In the genomic region with DNA sequence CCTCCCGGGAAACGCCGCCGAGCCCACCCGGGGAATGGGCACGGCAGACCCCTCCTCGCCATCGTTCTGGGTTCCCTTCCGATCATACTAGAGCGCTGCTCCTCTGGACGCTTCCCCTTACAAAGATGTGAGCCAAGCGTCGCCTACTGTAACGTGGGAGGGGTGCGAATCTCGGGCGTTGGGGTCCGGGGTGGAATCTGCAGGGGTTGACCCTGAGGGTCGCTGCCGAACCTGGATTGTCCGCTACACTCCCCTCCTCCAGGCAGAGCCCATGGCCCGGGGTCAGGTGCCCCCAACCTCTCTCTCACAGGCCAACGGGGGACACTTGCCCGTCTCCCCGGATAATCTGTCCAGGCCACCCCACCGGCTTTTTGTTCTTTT, we compare ENCODE assay signal across 9 cellular contexts. TPM values are rescaled to one million over a fixed set of nuclear protein-coding genes. Genes with fewer than 3 reads are reported as not detected.
DNase-seq lines count a peak whose midpoint lies in the region; ATAC-seq and TF ChIP-seq lines count a peak whose summit lies in the region.
"Had no signal": no experiment of that assay in that cellular context is flagged by ENCODE, and none has a peak within 500 bp of the region (broad histone marks: within the 10 kb centered on the region; RNA-seq: fewer than 3 reads in every experiment).

No MANE protein-coding gene starts in this region.

- TF ChIP-seq POLR2A in body of pancreas (IDR thresholded peaks at IDR 0.05), result no peak

- DNase-seq in activated T-cell treated with anti-CD3 and anti-CD28 coated beads, Interleukin-2, amount 50 U/mL, for 24 hours, result no peak
- DNase-seq in activated T-cell treated with anti-CD3 and anti-CD28 coated beads, Interleukin-2, amount 50 U/mL, for 1 hour, result no peak
- DNase-seq in memory B cell (ENCODE audit: low spot score in 2 of 2) (no peak), tibial artery (no peak), cerebellar nuclear complex (lab: John Stamatoyannopoulos, UW) (no peak), NCI-H69 (lab: John Stamatoyannopoulos, UW) (no peak), body of pancreas (no peak)
- DNase-seq: AML-193 had no signal

- H3K4me3 Mint-ChIP-seq in activated T-cell treated with anti-CD3 and anti-CD28 coated beads, Interleukin-2, amount 50 U/mL, for 24 hours, result peak overlapping the region; percentile 63
- peak overlapping the region; percentile 78 to 85 (median 81) for H3K4me3 Mint-ChIP-seq in brain
- H3K4me3 Mint-ChIP-seq in memory B cell, result peak overlapping the region; percentile 68

- peaks cover 20% of the 10 kb centered on the region for H3K36me3 Mint-ChIP-seq in activated T-cell treated with anti-CD3 and anti-CD28 coated beads, Interleukin-2, amount 50 U/mL, for 24 hours (ENCODE audit: low read depth)
- peaks cover 11% of the 10 kb centered on the region for H3K36me3 Mint-ChIP-seq in brain
- no peaks in the 10 kb centered on the region for H3K36me3 Mint-ChIP-seq in memory B cell

- no peaks in the 10 kb centered on the region for H3K27me3 ChIP-seq in tibial artery
- H3K27me3 ChIP-seq in body of pancreas, result no peaks in the 10 kb centered on the region

- H3K9me3 ChIP-seq in tibial artery (no peaks in the 10 kb centered on the region), body of pancreas (no peaks in the 10 kb centered on the region)

- H3K4me1 Mint-ChIP-seq in activated T-cell treated with anti-CD3 and anti-CD28 coated beads, Interleukin-2, amount 50 U/mL, for 24 hours (ENCODE audit: low read depth), result peaks cover 74% of the 10 kb centered on the region
- H3K4me1 Mint-ChIP-seq in brain (peaks cover 92% of the 10 kb centered on the region), memory B cell (peaks cover 24% of the 10 kb centered on the region)

- intact Hi-C loops in tibial artery (cut with DNase I; ENCODE audit: low total_unique reads), result no loop called here
- intact Hi-C loops in body of pancreas (cut with DNase I), result no loop called here

- peak overlapping the region; percentile 69 for H3K27ac Mint-ChIP-seq in activated T-cell treated with anti-CD3 and anti-CD28 coated beads, Interleukin-2, amount 50 U/mL, for 24 hours
- H3K27ac Mint-ChIP-seq in brain, result peak overlapping the region in 4 of 5 experiments; percentile 62 to 91 (median 68)
- H3K27ac Mint-ChIP-seq in memory B cell, result no peak overlapping the region

- H3K4me3 ChIP-seq in tibial artery (peak overlapping the region; percentile 51 to 56), body of pancreas (no peak overlapping the region)

- no peak for TF ChIP-seq CTCF in brain (conservative IDR thresholded peaks at IDR 0.05)
- TF ChIP-seq CTCF in tibial artery (IDR thresholded peaks at IDR 0.05), result no peak
- TF ChIP-seq CTCF in body of pancreas (IDR thresholded peaks at IDR 0.05), result no peak

- H3K9me3 Mint-ChIP-seq in activated T-cell treated with anti-CD3 and anti-CD28 coated beads, Interleukin-2, amount 50 U/mL, for 24 hours, result no peaks in the 10 kb centered on the region
- H3K9me3 Mint-ChIP-seq in brain (peaks cover 0 to 3% (median 0%) of the 10 kb centered on the region in 5 experiments), memory B cell (no peaks in the 10 kb centered on the region)

- ATAC-seq in memory B cell (ENCODE audit: low read depth), result no peak
- ATAC-seq in body of pancreas, result no peak

- WGBS in body of pancreas, 2 donors, result 22% methylated on average over 16 of the region's 26 CpGs; no CpG with 5 or more reads in 1 of the 2 donors

- H3K36me3 ChIP-seq in tibial artery (no peaks in the 10 kb centered on the region), body of pancreas (replicated peaks in 1 of 2; ENCODE audit: insufficient read depth in 1 of 2, low read depth in 2 of 2) (no peaks in the 10 kb centered on the region)

- peak overlapping the region; percentile 54 to 57 for H3K27ac ChIP-seq in tibial artery
- peak overlapping the region in 2 of 4 donors; percentile 57 to 80 for H3K27ac ChIP-seq in body of pancreas

- H3K27me3 Mint-ChIP-seq in activated T-cell treated with anti-CD3 and anti-CD28 coated beads, Interleukin-2, amount 50 U/mL, for 24 hours, result peaks cover 86% of the 10 kb centered on the region
- peaks cover 13% of the 10 kb centered on the region for H3K27me3 Mint-ChIP-seq in brain
- H3K27me3 Mint-ChIP-seq in memory B cell, result no peaks in the 10 kb centered on the region

- H3K4me1 ChIP-seq in tibial artery, result peaks cover 0 to 76% (median 43%) of the 10 kb centered on the region in 4 donors
- H3K4me1 ChIP-seq in body of pancreas, result peaks cover 79% of the 10 kb centered on the region

RNA-seq across cellular contexts. Expression of a gene that starts 13.8 kb away (rescaled TPM):
- polyA plus RNA-seq in brain (ENCODE audit: insufficient read depth, low read depth, low replicate concordance), result 41.6 TPM
- total RNA-seq in body of pancreas, result 10 to 100 TPM; 13.2 to 23.6 TPM

Comparison
In these comparisons a context has a peak if more than half of its experiments do, and no peak if none do; other contexts are left out.
1. H3K4me3 ChIP-seq: peak in tibial artery (2 of 2); none in body of pancreas (0 of 2).
2. Peak in every context shown above with its lines, with median percentiles within 50 percentile points of each other: H3K4me3 Mint-ChIP-seq.